8 cellular contexts compared by ENCODE assay signal in genomic region chr2:10493636-10494281, GRCh38. TPM values are rescaled to one million over a fixed set of nuclear protein-coding genes. Genes with fewer than 3 reads are reported as not detected.
DNase-seq lines count a peak whose midpoint lies in the region; ATAC-seq and TF ChIP-seq lines count a peak whose summit lies in the region.

No MANE protein-coding gene starts in this region.

- DNase-seq in NK-92 treated with Interleukin-12 subunit alpha and Interleukin-12 subunit beta, amount 100 ng/mL, for 24 hours (lab: John Stamatoyannopoulos, UW), result peak; percentile 89
- DNase-seq in NK-92 (lab: John Stamatoyannopoulos, UW; ENCODE audit: unreplicated experiment) (no peak), T-helper 22 cell (ENCODE audit: low read depth) (peak; percentile 80), astrocyte of the spinal cord (ENCODE audit: low read depth, low spot score) (peak; percentile 80), A673 (ENCODE audit: low spot score) (no peak)

- no TSS peak for BruUV-seq in A673 (replicated peaks; lab: Mats Ljungman, UMichigan)

- H2AFZ ChIP-seq in parathyroid adenoma, result peak overlapping the region; percentile 73

- no peaks in the 10 kb centered on the region for H3K79me2 ChIP-seq in parathyroid adenoma

- no peaks in the 10 kb centered on the region for H3K9me3 ChIP-seq in parathyroid adenoma (ENCODE audit: control insufficient read depth, low read length)
- no peaks in the 10 kb centered on the region for H3K9me3 ChIP-seq in A673 (ENCODE audit: low read depth, low read length, poor library complexity, severe bottlenecking)

- CTCF ChIA-PET in A673 (lab: Charles Lee), result no interaction called here

- no peak overlapping the region for H3K9ac ChIP-seq in parathyroid adenoma

- intact Hi-C loops in A673 (cut with micrococcal nuclease; ENCODE audit: unreplicated experiment), result no loop called here

- in situ Hi-C loops in astrocyte of the spinal cord (cut with HindIII; ENCODE audit: low sequenced_read_pairs), result no loop called here

- TF ChIP-seq CTCF in astrocyte of the spinal cord (IDR thresholded peaks at IDR 0.05; ENCODE audit: low read depth, low read length), result no peak
- TF ChIP-seq CTCF in parathyroid adenoma (IDR thresholded peaks at IDR 0.05), result no peak
- no peak for TF ChIP-seq CTCF in A673 (conservative IDR thresholded peaks at IDR 0.05; ENCODE audit: low read depth, low read length)

- peaks cover 13% of the 10 kb centered on the region for H3K4me1 ChIP-seq in parathyroid adenoma
- peaks cover 3% of the 10 kb centered on the region for H3K4me1 ChIP-seq in A673 (ENCODE audit: insufficient read depth, low read length, poor library complexity, severe bottlenecking)

- H3K4me3 ChIP-seq in astrocyte of the spinal cord (ENCODE audit: low read depth, low read length) (no peak overlapping the region), parathyroid adenoma (ENCODE audit: low read depth, low read length) (no peak overlapping the region), A673 (ENCODE audit: low read depth, low read length, poor library complexity, severe bottlenecking) (no peak overlapping the region)

- POLR2A ChIA-PET in A673 (lab: Charles Lee; ENCODE audit: low non-redundant PET), result no interaction called here

- peak; percentile 90 for ATAC-seq in HG03439 (IDR thresholded peaks at IDR 0.05; ENCODE audit: unreplicated experiment)
- ATAC-seq in SK-N-SH treated with all-trans-retinoic acid at 6 μM for 48 hours, result no peak

- H3K4me2 ChIP-seq in parathyroid adenoma (ENCODE audit: low read length), result no peak overlapping the region

- H3K27ac ChIP-seq in parathyroid adenoma (no peak overlapping the region), A673 (ENCODE audit: low read depth, low read length, poor library complexity, severe bottlenecking) (no peak overlapping the region)

- H3K27me3 ChIP-seq in parathyroid adenoma (ENCODE audit: control insufficient read depth, insufficient read depth, low read length), result no peaks in the 10 kb centered on the region
- no peaks in the 10 kb centered on the region for H3K27me3 ChIP-seq in A673 (replicated peaks; ENCODE audit: insufficient read depth, low read depth, low read length, poor library complexity)

- H3K36me3 ChIP-seq in parathyroid adenoma (ENCODE audit: control insufficient read depth, insufficient read depth, low read length) (no peaks in the 10 kb centered on the region), A673 (ENCODE audit: insufficient read depth, low read length, poor library complexity, severe bottlenecking) (no peaks in the 10 kb centered on the region)

TF ChIP-seq in SK-N-SH treated with all-trans-retinoic acid at 6 μM for 48 hours, 23 proteins besides CTCF, POLR2A, EP300 and RAD21:
- TF ChIP-seq ARNTL (CRISPR knock-in tag; IDR thresholded peaks at IDR 0.05; ENCODE audit: borderline replicate concordance, low read depth) (no peak), RARB (CRISPR knock-in tag; IDR thresholded peaks at IDR 0.05) (no peak), CSRNP3 (CRISPR knock-in tag; IDR thresholded peaks at IDR 0.05) (no peak), PPARA (CRISPR knock-in tag; IDR thresholded peaks at IDR 0.05; ENCODE audit: borderline replicate concordance) (no peak), BACH2 (CRISPR knock-in tag; IDR thresholded peaks at IDR 0.05; ENCODE audit: borderline replicate concordance) (no peak), ZC3H10 (CRISPR knock-in tag; IDR thresholded peaks at IDR 0.05) (no peak), ZNF70 (CRISPR knock-in tag; IDR thresholded peaks at IDR 0.05) (no peak), ZNF565 (CRISPR knock-in tag; conservative IDR thresholded peaks at IDR 0.05; ENCODE audit: low read depth) (no peak), CREB5 (CRISPR knock-in tag; IDR thresholded peaks at IDR 0.05; ENCODE audit: low read depth) (no peak), ESRRG (CRISPR knock-in tag; IDR thresholded peaks at IDR 0.05) (no peak), OSR1 (CRISPR knock-in tag; IDR thresholded peaks at IDR 0.05) (no peak), ZNF8 (CRISPR knock-in tag; IDR thresholded peaks at IDR 0.05) (no peak), TCF4 (CRISPR knock-in tag; IDR thresholded peaks at IDR 0.05; ENCODE audit: borderline replicate concordance) (no peak), TSHZ2 (CRISPR knock-in tag; IDR thresholded peaks at IDR 0.05) (no peak), ISL1 (CRISPR knock-in tag; IDR thresholded peaks at IDR 0.05) (no peak), TOX (CRISPR knock-in tag; IDR thresholded peaks at IDR 0.05; ENCODE audit: borderline replicate concordance) (no peak), ZFP3 (CRISPR knock-in tag; IDR thresholded peaks at IDR 0.05) (no peak), CSDC2 (CRISPR knock-in tag; IDR thresholded peaks at IDR 0.05) (no peak), SNAI2 (CRISPR knock-in tag; IDR thresholded peaks at IDR 0.05) (no peak), GLIS3 (CRISPR knock-in tag; IDR thresholded peaks at IDR 0.05) (no peak)

RNA-seq across cellular contexts. Expression of gene ODC1, which starts 45.6 kb away (rescaled TPM):
- 221 and 269 TPM in 2 replicates for total RNA-seq in A673 (2021)

Comparison
In these comparisons a context has a peak if more than half of its experiments do, and no peak if none do; other contexts are left out.
1. DNase-seq: peak in NK-92 treated with Interleukin-12 subunit alpha and Interleukin-12 subunit beta, amount 100 ng/mL, for 24 hours (single experiment), T-helper 22 cell (single experiment) and astrocyte of the spinal cord (single experiment); none in NK-92 (single experiment) and A673 (single experiment).